Comparison of ENCODE assay signal across 7 cellular contexts in the genomic region with DNA sequence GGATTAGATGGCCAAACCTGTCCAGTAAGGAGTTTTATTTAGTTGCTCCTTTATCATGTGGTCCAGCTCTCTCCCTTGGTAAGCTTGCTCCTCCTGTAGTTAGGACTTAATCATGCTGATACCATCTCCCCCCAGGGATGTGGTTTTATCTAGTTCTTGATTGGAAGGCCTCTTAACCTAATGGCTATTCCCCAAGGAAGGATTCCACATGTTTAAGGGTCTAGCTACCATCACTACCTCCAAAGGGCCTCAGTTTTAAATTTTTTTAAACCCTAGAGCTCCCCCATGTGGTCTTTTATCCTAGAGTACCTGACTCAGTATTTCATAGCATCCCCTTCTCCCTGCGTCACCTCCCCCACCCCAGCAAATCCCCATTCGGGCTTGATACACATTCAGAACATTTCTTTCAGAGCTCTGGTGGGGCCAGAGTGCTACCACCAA. TPM values are rescaled to one million over a fixed set of nuclear protein-coding genes. Genes with fewer than 3 reads are reported as not detected.
DNase-seq lines count a peak whose midpoint lies in the region; ATAC-seq and TF ChIP-seq lines count a peak whose summit lies in the region.

No MANE protein-coding gene starts in this region.

- H3K27ac ChIP-seq in brain microvascular endothelial cell, result no peak overlapping the region
- H3K27ac ChIP-seq in naive thymus-derived CD4-positive, alpha-beta T cell (ENCODE audit: low read depth, low read length), result no peak overlapping the region

- in situ Hi-C loops in brain microvascular endothelial cell (cut with HindIII; ENCODE audit: low pct_ligation_motif_present, low sequenced_read_pairs), result no loop called here

- intact Hi-C loops in naive thymus-derived CD4-positive, alpha-beta T cell (cut with micrococcal nuclease), result loop anchor here (1.0 kb wide), 1 partner anchor 32 kb away; no protein-coding TSS in a partner anchor

- H3K36me3 ChIP-seq in GM06990 (ENCODE audit: control insufficient read depth, insufficient read depth, low read length), result peaks cover 40% of the 10 kb centered on the region
- peaks cover 90% of the 10 kb centered on the region for H3K36me3 ChIP-seq in brain microvascular endothelial cell (replicated peaks)
- H3K36me3 ChIP-seq in naive thymus-derived CD4-positive, alpha-beta T cell (ENCODE audit: control insufficient read depth in 2 of 3, insufficient read depth in 3 of 3, low read length in 3 of 3), result peaks cover 49 to 96% (median 49%) of the 10 kb centered on the region in 3 experiments

- peak overlapping the region in 6 of 9 donors; percentile 28 to 59 (median 50) for H3K27ac Mint-ChIP-seq in naive thymus-derived CD4-positive, alpha-beta T cell

- peaks cover 8 to 10% of the 10 kb centered on the region in 2 donors for H3K4me1 ChIP-seq in naive thymus-derived CD4-positive, alpha-beta T cell (ENCODE audit: control insufficient read depth in 2 of 2, insufficient read depth in 2 of 2, low read length in 2 of 2)

- no peaks in the 10 kb centered on the region for H3K27me3 Mint-ChIP-seq in naive thymus-derived CD4-positive, alpha-beta T cell

- H3K9me3 ChIP-seq in naive thymus-derived CD4-positive, alpha-beta T cell (ENCODE audit: control insufficient read depth in 2 of 3, low read length in 3 of 3), result no peaks in the 10 kb centered on the region

- no peak overlapping the region for H3K4me3 Mint-ChIP-seq in naive thymus-derived CD4-positive, alpha-beta T cell

- no peaks in the 10 kb centered on the region for H3K27me3 ChIP-seq in GM06990 (replicated peaks; ENCODE audit: control insufficient read depth, insufficient read depth, low read length)
- no peaks in the 10 kb centered on the region for H3K27me3 ChIP-seq in brain microvascular endothelial cell (replicated peaks)
- no peaks in the 10 kb centered on the region for H3K27me3 ChIP-seq in naive thymus-derived CD4-positive, alpha-beta T cell (ENCODE audit: control insufficient read depth in 2 of 2, insufficient read depth in 2 of 2, low read length in 2 of 2)

- peaks cover 0 to 2% (median 0%) of the 10 kb centered on the region in 11 donors for H3K9me3 Mint-ChIP-seq in naive thymus-derived CD4-positive, alpha-beta T cell

- ATAC-seq in naive thymus-derived CD4-positive, alpha-beta T cell, result peak; percentile 40
- ATAC-seq in GM18861 (IDR thresholded peaks at IDR 0.05; ENCODE audit: unreplicated experiment) (no peak), GM21529 (IDR thresholded peaks at IDR 0.05; ENCODE audit: unreplicated experiment) (no peak)

- TF ChIP-seq CTCF in GM06990 (IDR thresholded peaks at IDR 0.05; ENCODE audit: insufficient read depth, low read length, poor library complexity, severe bottlenecking) (peak; percentile 41), LNCaP clone FGC (IDR thresholded peaks at IDR 0.05; ENCODE audit: control insufficient read depth, extremely low read depth, insufficient read depth) (0 out of 2 replicates have a peak, but pooled peaks have one; percentile 16), brain microvascular endothelial cell (IDR thresholded peaks at IDR 0.05; ENCODE audit: low read depth, low read length, missing control alignments) (peak; percentile 50)

- H3K4me1 Mint-ChIP-seq in naive thymus-derived CD4-positive, alpha-beta T cell, result peaks cover 11 to 49% (median 41%) of the 10 kb centered on the region in 7 donors

- no peak for DNase-seq in GM06990 (ENCODE audit: extremely low read depth, insufficient read length)
- DNase-seq in LNCaP clone FGC (ENCODE audit: low read depth), result no peak
- DNase-seq in brain microvascular endothelial cell, result no peak
- peak in 2 of 9 donors; percentile 17 to 25 for DNase-seq in naive thymus-derived CD4-positive, alpha-beta T cell
- no peak for DNase-seq in amniotic stem cell (lab: John Stamatoyannopoulos, UW)

- H3K4me3 ChIP-seq in GM06990 (replicated peaks; ENCODE audit: low read depth, low read length), result no peak overlapping the region
- H3K4me3 ChIP-seq in LNCaP clone FGC (ENCODE audit: low read depth, low read length), result no peak overlapping the region
- no peak overlapping the region for H3K4me3 ChIP-seq in brain microvascular endothelial cell (ENCODE audit: low read depth, low read length)
- H3K4me3 ChIP-seq in naive thymus-derived CD4-positive, alpha-beta T cell (ENCODE audit: low read length), result no peak overlapping the region

- CTCF ChIA-PET in naive thymus-derived CD4-positive, alpha-beta T cell (lab: Charles Lee), result interaction anchor here (0.8 to 7.5 kb wide), 3 partner anchors 23 to 156 kb away, joined by 3 to 36 read pairs (median 4); a partner anchor contains a TSS

- POLR2A ChIA-PET in naive thymus-derived CD4-positive, alpha-beta T cell (lab: Charles Lee), result interaction anchor here (0.7 to 4.0 kb wide), 4 partner anchors 12 to 32 kb away, joined by 3 to 14 read pairs (median 4); a partner anchor contains a TSS

- peaks cover 9 to 39% (median 22%) of the 10 kb centered on the region in 5 donors for H3K36me3 Mint-ChIP-seq in naive thymus-derived CD4-positive, alpha-beta T cell

RNA-seq across cellular contexts. Expression of a gene that starts 22.5 kb away (rescaled TPM):
- total RNA-seq in naive thymus-derived CD4-positive, alpha-beta T cell, result 10 to 100 TPM; 21.8 to 29.7 (median 23.0) TPM
- polyA plus RNA-seq in naive thymus-derived CD4-positive, alpha-beta T cell, result 1 to 10 TPM; 4.9 to 6.6 TPM

RNA-seq across cellular contexts. Expression of a gene that starts 24.3 kb away (rescaled TPM):
- total RNA-seq in naive thymus-derived CD4-positive, alpha-beta T cell, result 10 to 100 TPM; 25.1 to 45.2 (median 40.7) TPM
- polyA plus RNA-seq in naive thymus-derived CD4-positive, alpha-beta T cell, result 10 to 100 TPM; 30.9 to 34.2 TPM

RNA-seq across cellular contexts. Expression of a gene that starts 24.9 kb away (rescaled TPM):
- 1,000 to 10,000 TPM in 2 of 5 experiments, 100 to 1,000 TPM in 3; 737 to 1,110 (median 928) TPM for total RNA-seq in naive thymus-derived CD4-positive, alpha-beta T cell
- polyA plus RNA-seq in naive thymus-derived CD4-positive, alpha-beta T cell, result 100 to 1,000 TPM; 148 to 158 TPM

RNA-seq across cellular contexts. Expression of a gene that starts 30.5 kb away (rescaled TPM):
- total RNA-seq in naive thymus-derived CD4-positive, alpha-beta T cell, result not detected
- not detected for polyA plus RNA-seq in naive thymus-derived CD4-positive, alpha-beta T cell

RNA-seq across cellular contexts. Expression of a gene that starts 35.3 kb away (rescaled TPM):
- 100 to 1,000 TPM; 147 to 215 (median 201) TPM for total RNA-seq in naive thymus-derived CD4-positive, alpha-beta T cell
- 100 to 1,000 TPM; 493 to 529 TPM for polyA plus RNA-seq in naive thymus-derived CD4-positive, alpha-beta T cell
